In the genomic region with DNA sequence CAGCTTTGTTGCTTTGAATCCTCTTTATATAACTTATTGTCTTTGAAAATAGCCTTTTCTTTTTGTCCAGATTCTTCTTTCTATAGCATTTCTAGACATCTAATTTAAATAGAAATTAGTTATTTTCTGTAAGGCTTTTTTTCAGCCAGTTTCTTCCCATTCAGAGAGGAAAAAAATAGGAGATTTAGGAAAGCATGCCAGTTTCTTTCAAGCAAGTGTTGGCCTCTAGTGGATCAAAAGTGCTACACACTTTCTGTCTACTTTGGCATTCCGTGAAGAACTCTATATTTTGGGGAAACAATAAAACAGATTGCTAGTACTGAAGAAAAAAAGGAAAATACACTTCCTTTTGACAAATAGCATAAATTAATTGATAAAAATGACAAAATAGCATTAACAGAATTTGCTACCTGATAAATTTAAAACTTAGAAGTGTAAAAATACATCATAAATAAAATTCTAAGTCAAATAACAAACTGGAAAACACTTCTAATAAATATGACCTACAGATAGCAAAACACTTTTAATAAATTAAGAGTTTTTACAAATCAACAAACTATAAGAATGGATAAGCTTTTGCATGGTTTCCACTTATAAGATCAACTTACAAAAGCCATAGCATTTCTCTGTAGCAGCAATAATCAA, we compare ENCODE assay signal across 8 cellular contexts.
DNase-seq lines count a peak whose midpoint lies in the region; ATAC-seq and TF ChIP-seq lines count a peak whose summit lies in the region.

No MANE protein-coding gene starts in this region.

- H3K27me3 ChIP-seq in WERI-Rb-1 (ENCODE audit: insufficient read depth, low read depth, severe bottlenecking) = peaks cover 14% of the 10 kb centered on the region

- H3K4me3 ChIP-seq in WERI-Rb-1 (ENCODE audit: low read depth, low read length) = no peak overlapping the region

- DNase-seq in DMS53 treated with DMSO at 0.1 percent for 48 hours (lab: John Stamatoyannopoulos, UW; ENCODE audit: unreplicated experiment) (peak; percentile 46), WERI-Rb-1 (no peak), kidney tubule cell (ENCODE audit: low spot score) (peak; percentile 54), UCSD-AML1 (lab: John Stamatoyannopoulos, UW; ENCODE audit: unreplicated experiment) (no peak)
- no peak for DNase-seq in activated CD4-positive, CD25-positive, alpha-beta regulatory T cell (lab: John Stamatoyannopoulos, UW)

- H3K36me3 ChIP-seq in WERI-Rb-1 = no peaks in the 10 kb centered on the region

- ATAC-seq in GM21367 (IDR thresholded peaks at IDR 0.05; ENCODE audit: unreplicated experiment) (no peak), HG03439 (IDR thresholded peaks at IDR 0.05; ENCODE audit: unreplicated experiment) (no peak)

- H3K9me3 ChIP-seq in WERI-Rb-1 (ENCODE audit: severe bottlenecking) = no peaks in the 10 kb centered on the region

- TF ChIP-seq CTCF in LNCAP (IDR thresholded peaks at IDR 0.05) (peak; percentile 89), WERI-Rb-1 (IDR thresholded peaks at IDR 0.05; ENCODE audit: low read depth, low read length) (peak; percentile 70)

- H3K27ac ChIP-seq in WERI-Rb-1 = no peak overlapping the region

Comparison
In these comparisons a context has a peak if more than half of its experiments do, and no peak if none do; other contexts are left out.
1. DNase-seq: peak in DMS53 treated with DMSO at 0.1 percent for 48 hours (single experiment) and kidney tubule cell (single experiment); none in WERI-Rb-1 (single experiment), UCSD-AML1 (single experiment) and activated CD4-positive, CD25-positive, alpha-beta regulatory T cell (0 of 4).